ENCODE assay signal across 8 cellular contexts in genomic region chr17:55747209-55747608, GRCh38. TPM values are rescaled to one million over a fixed set of nuclear protein-coding genes. Genes with fewer than 3 reads are reported as not detected.
"Had no signal": no experiment of that assay in that cellular context is flagged by ENCODE, and none has a peak within 500 bp of the region (broad histone marks: within the 10 kb centered on the region; RNA-seq: fewer than 3 reads in every experiment).

No MANE protein-coding gene starts in this region.

- FAIRE-seq: HTR-8/SVneo had no signal

- H3K27ac ChIP-seq: HL-60, KMS-11 had no signal

- DNase-seq: IMR-90, KBM-7, KG1 had no signal

- H3K4me2 ChIP-seq: KMS-11 had no signal

- H3K9ac ChIP-seq: KMS-11 had no signal

RNA-seq across cellular contexts. Expression of gene TMEM100, which starts 24.5 kb away (rescaled TPM):
- total RNA-seq: HT-29 had no signal
- polyA plus RNA-seq: IgD-negative memory B cell had no signal
